1 cellular context compared by ENCODE assay signal in the genomic region with DNA sequence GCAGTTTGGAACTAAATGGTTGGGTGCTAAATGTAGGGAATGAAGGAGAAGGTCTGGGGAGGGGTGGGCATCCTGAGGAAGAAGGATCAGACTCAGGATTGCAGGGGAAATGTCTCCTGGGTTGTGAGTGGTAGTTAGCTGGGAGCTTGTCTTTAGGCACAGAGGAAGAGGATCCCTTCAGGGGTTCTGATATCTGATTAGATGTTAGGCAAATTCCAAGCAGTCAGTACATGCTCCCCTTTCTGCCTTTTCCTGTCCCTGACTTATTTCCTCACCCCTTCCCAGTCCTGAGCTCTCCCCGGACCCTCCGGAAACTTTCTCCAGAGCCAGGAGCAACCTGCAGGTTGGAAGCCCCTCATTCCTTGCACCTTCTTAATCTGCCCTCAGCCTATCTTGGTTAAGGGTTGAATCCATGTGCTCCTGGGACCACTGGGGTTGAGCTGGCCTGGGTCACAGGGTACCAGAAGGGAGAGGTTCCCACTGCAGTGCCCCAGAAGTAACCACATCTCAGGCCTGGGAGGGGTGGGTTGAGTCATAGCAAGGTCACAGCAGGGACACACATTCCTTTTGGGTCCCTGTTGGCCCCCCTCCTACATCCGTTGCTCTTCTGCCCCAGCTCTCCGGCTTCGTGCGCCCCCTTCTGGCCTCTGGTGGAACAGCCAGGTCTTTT.
TF ChIP-seq lines count a peak whose summit lies in the region.

No MANE protein-coding gene starts in this region.

TF ChIP-seq in HEK293, 187 proteins besides CTCF, POLR2A, EP300 and RAD21 (continued from another document and continues in another):
- TF ChIP-seq, protein P1, sequence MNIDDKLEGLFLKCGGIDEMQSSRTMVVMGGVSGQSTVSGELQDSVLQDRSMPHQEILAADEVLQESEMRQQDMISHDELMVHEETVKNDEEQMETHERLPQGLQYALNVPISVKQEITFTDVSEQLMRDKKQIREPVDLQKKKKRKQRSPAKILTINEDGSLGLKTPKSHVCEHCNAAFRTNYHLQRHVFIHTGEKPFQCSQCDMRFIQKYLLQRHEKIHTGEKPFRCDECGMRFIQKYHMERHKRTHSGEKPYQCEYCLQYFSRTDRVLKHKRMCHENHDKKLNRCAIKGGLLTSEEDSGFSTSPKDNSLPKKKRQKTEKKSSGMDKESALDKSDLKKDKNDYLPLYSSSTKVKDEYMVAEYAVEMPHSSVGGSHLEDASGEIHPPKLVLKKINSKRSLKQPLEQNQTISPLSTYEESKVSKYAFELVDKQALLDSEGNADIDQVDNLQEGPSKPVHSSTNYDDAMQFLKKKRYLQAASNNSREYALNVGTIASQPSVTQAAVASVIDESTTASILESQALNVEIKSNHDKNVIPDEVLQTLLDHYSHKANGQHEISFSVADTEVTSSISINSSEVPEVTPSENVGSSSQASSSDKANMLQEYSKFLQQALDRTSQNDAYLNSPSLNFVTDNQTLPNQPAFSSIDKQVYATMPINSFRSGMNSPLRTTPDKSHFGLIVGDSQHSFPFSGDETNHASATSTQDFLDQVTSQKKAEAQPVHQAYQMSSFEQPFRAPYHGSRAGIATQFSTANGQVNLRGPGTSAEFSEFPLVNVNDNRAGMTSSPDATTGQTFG (tag by site-specific recombination; IDR thresholded peaks at IDR 0.05; ENCODE audit: borderline replicate concordance): no peak
- peak; percentile 69 for TF ChIP-seq ZNF629 (tag by site-specific recombination; IDR thresholded peaks at IDR 0.05)
- TF ChIP-seq KLF16 (tag by site-specific recombination; IDR thresholded peaks at IDR 0.05): no peak
- peak; percentile 58; the same call in 1 of the 2 replicates for TF ChIP-seq ZNF692 (tag by site-specific recombination; IDR thresholded peaks at IDR 0.05)
- peak; percentile 74 for TF ChIP-seq ZNF2 (tag by site-specific recombination; IDR thresholded peaks at IDR 0.05)
- peak; percentile 66 for TF ChIP-seq ZNF398 (tag by site-specific recombination; IDR thresholded peaks at IDR 0.05)
- no peak for TF ChIP-seq ZNF768 (tag by site-specific recombination; IDR thresholded peaks at IDR 0.05)
- TF ChIP-seq, protein P2, sequence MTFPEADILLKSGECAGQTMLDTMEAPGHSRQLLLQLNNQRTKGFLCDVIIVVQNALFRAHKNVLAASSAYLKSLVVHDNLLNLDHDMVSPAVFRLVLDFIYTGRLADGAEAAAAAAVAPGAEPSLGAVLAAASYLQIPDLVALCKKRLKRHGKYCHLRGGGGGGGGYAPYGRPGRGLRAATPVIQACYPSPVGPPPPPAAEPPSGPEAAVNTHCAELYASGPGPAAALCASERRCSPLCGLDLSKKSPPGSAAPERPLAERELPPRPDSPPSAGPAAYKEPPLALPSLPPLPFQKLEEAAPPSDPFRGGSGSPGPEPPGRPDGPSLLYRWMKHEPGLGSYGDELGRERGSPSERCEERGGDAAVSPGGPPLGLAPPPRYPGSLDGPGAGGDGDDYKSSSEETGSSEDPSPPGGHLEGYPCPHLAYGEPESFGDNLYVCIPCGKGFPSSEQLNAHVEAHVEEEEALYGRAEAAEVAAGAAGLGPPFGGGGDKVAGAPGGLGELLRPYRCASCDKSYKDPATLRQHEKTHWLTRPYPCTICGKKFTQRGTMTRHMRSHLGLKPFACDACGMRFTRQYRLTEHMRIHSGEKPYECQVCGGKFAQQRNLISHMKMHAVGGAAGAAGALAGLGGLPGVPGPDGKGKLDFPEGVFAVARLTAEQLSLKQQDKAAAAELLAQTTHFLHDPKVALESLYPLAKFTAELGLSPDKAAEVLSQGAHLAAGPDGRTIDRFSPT (tag by site-specific recombination; IDR thresholded peaks at IDR 0.05): 0 out of 2 replicates have a peak, but pooled peaks have one; percentile 28
- no peak for TF ChIP-seq GLI4 (tag by site-specific recombination; IDR thresholded peaks at IDR 0.05)
- TF ChIP-seq ZBTB10 (tag by site-specific recombination; IDR thresholded peaks at IDR 0.05): peak; percentile 80
- TF ChIP-seq ZNF707 (tag by site-specific recombination; IDR thresholded peaks at IDR 0.05): no peak
- peak; percentile 39 for TF ChIP-seq ZNF335 (tag by site-specific recombination; conservative IDR thresholded peaks at IDR 0.05)
- no peak for TF ChIP-seq ZNF211 (tag by site-specific recombination; IDR thresholded peaks at IDR 0.05; ENCODE audit: low read depth)
- no peak for TF ChIP-seq ZNF701 (tag by site-specific recombination; IDR thresholded peaks at IDR 0.05)
- peak; percentile 28; the same call in 1 of the 2 replicates for TF ChIP-seq ZFHX2 (tag by site-specific recombination; conservative IDR thresholded peaks at IDR 0.05)
- TF ChIP-seq ZNF501 (tag by site-specific recombination; IDR thresholded peaks at IDR 0.05): peak; percentile 63; the same call in 1 of the 2 replicates
- peak; percentile 78 for TF ChIP-seq ZIC2 (tag by site-specific recombination; IDR thresholded peaks at IDR 0.05)
- TF ChIP-seq ZBTB48 (tag by site-specific recombination; IDR thresholded peaks at IDR 0.05): peak; percentile 54; the same call in 1 of the 2 replicates
- peak; percentile 30; the same call in 1 of the 2 replicates for TF ChIP-seq WT1 (tag by site-specific recombination; IDR thresholded peaks at IDR 0.05)
- peak; percentile 77; the same call in 1 of the 2 replicates for TF ChIP-seq ZNF561 (tag by site-specific recombination; IDR thresholded peaks at IDR 0.05; ENCODE audit: borderline replicate concordance)
- TF ChIP-seq BCL11A (tag by site-specific recombination; IDR thresholded peaks at IDR 0.05; ENCODE audit: low read depth): 0 out of 2 replicates have a peak, but pooled peaks have one; percentile 34
- TF ChIP-seq ZSCAN30 (tag by site-specific recombination; IDR thresholded peaks at IDR 0.05): 0 out of 2 replicates have a peak, but pooled peaks have one; percentile 51
- TF ChIP-seq SP3 (tag by site-specific recombination; IDR thresholded peaks at IDR 0.05): peak; percentile 46
- peak; percentile 70 for TF ChIP-seq ZNF639 (tag by site-specific recombination; IDR thresholded peaks at IDR 0.05)
- peak; percentile 77 for TF ChIP-seq IKZF3 (tag by site-specific recombination; IDR thresholded peaks at IDR 0.05)
- peak; percentile 10 for TF ChIP-seq ZBTB26 (tag by site-specific recombination; optimal IDR thresholded peaks at IDR 0.05)
- TF ChIP-seq ZXDB (tag by site-specific recombination; IDR thresholded peaks at IDR 0.05): peak; percentile 61; the same call in 1 of the 2 replicates
- TF ChIP-seq, protein P3, sequence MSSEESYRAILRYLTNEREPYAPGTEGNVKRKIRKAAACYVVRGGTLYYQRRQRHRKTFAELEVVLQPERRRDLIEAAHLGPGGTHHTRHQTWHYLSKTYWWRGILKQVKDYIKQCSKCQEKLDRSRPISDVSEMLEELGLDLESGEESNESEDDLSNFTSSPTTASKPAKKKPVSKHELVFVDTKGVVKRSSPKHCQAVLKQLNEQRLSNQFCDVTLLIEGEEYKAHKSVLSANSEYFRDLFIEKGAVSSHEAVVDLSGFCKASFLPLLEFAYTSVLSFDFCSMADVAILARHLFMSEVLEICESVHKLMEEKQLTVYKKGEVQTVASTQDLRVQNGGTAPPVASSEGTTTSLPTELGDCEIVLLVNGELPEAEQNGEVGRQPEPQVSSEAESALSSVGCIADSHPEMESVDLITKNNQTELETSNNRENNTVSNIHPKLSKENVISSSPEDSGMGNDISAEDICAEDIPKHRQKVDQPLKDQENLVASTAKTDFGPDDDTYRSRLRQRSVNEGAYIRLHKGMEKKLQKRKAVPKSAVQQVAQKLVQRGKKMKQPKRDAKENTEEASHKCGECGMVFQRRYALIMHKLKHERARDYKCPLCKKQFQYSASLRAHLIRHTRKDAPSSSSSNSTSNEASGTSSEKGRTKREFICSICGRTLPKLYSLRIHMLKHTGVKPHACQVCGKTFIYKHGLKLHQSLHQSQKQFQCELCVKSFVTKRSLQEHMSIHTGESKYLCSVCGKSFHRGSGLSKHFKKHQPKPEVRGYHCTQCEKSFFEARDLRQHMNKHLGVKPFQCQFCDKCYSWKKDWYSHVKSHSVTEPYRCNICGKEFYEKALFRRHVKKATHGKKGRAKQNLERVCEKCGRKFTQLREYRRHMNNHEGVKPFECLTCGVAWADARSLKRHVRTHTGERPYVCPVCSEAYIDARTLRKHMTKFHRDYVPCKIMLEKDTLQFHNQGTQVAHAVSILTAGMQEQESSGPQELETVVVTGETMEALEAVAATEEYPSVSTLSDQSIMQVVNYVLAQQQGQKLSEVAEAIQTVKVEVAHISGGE (tag by site-specific recombination; conservative IDR thresholded peaks at IDR 0.05; ENCODE audit: low read depth): 0 out of 2 replicates have a peak, but pooled peaks have one; percentile 23
- TF ChIP-seq ZNF24 (tag by site-specific recombination; IDR thresholded peaks at IDR 0.05): peak; percentile 63; the same call in 1 of the 2 replicates
- TF ChIP-seq KLF1 (tag by site-specific recombination; IDR thresholded peaks at IDR 0.05): peak; percentile 52; the same call in 1 of the 2 replicates
- no peak for TF ChIP-seq ZBTB1 (tag by site-specific recombination; IDR thresholded peaks at IDR 0.05)
- TF ChIP-seq ZNF366 (tag by site-specific recombination; conservative IDR thresholded peaks at IDR 0.05): peak; percentile 47; the same call in 1 of the 2 replicates
- TF ChIP-seq ZNF473 (tag by site-specific recombination; IDR thresholded peaks at IDR 0.05): no peak
- no peak for TF ChIP-seq ZNF184 (tag by site-specific recombination; IDR thresholded peaks at IDR 0.05)
- TF ChIP-seq ZBTB8A (tag by site-specific recombination; IDR thresholded peaks at IDR 0.05): peak; percentile 36; the same call in 1 of the 2 replicates
- TF ChIP-seq, protein P4, sequence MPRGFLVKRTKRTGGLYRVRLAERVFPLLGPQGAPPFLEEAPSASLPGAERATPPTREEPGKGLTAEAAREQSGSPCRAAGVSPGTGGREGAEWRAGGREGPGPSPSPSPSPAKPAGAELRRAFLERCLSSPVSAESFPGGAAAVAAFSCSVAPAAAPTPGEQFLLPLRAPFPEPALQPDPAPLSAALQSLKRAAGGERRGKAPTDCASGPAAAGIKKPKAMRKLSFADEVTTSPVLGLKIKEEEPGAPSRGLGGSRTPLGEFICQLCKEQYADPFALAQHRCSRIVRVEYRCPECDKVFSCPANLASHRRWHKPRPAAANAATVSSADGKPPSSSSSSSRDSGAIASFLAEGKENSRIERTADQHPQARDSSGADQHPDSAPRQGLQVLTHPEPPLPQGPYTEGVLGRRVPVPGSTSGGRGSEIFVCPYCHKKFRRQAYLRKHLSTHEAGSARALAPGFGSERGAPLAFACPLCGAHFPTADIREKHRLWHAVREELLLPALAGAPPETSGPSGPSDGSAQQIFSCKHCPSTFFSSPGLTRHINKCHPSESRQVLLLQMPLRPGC (tag by site-specific recombination; IDR thresholded peaks at IDR 0.05): peak; percentile 91
- no peak for TF ChIP-seq ZNF404 (tag by site-specific recombination; IDR thresholded peaks at IDR 0.05)
- no peak for TF ChIP-seq ZNF626 (tag by site-specific recombination; IDR thresholded peaks at IDR 0.05)
